Comparison of ENCODE assay signal across 8 cellular contexts in genomic region chr9:125632321-125633115, GRCh38.
DNase-seq lines count a peak whose midpoint lies in the region; ATAC-seq and TF ChIP-seq lines count a peak whose summit lies in the region.

No MANE protein-coding gene starts in this region.

- peak overlapping the region; percentile 16 for H3K4me3 ChIP-seq in neural cell (ENCODE audit: low read length)
- H3K4me3 ChIP-seq in effector memory CD4-positive, alpha-beta T cell (ENCODE audit: insufficient read depth, low read depth, low read length, poor library complexity, severe bottlenecking) = no peak overlapping the region

- no peaks in the 10 kb centered on the region for H3K27me3 ChIP-seq in neural cell (ENCODE audit: insufficient read depth, low read depth, low read length)
- no peaks in the 10 kb centered on the region for H3K27me3 ChIP-seq in effector memory CD4-positive, alpha-beta T cell (replicated peaks; ENCODE audit: control insufficient read depth, insufficient read depth, low read length, poor library complexity, severe bottlenecking)

- no peak overlapping the region for H2AFZ ChIP-seq in neural cell (ENCODE audit: low read depth, low read length)

- DNase-seq in NCI-H2029 (lab: John Stamatoyannopoulos, UW) (peak; percentile 15), posterior vena cava (ENCODE audit: low spot score) (no peak)
- DNase-seq in activated T-cell treated with anti-CD3 and anti-CD28 coated beads, Interleukin-2, amount 50 U/mL, for 4 hours = no peak
- no peak for DNase-seq in effector memory CD4-positive, alpha-beta T cell

- ATAC-seq in GM18861 (IDR thresholded peaks at IDR 0.05; ENCODE audit: unreplicated experiment) (peak; percentile 45), HG02938 (IDR thresholded peaks at IDR 0.05; ENCODE audit: unreplicated experiment) (peak; percentile 56)
- peak; percentile 77 to 80 for ATAC-seq in activated T-cell treated with anti-CD3 and anti-CD28 coated beads, Interleukin-2, amount 50 U/mL, for 4 hours

- peak overlapping the region; percentile 53; the same call in 1 of the 2 replicates for H3K27ac ChIP-seq in C4-2B
- H3K27ac ChIP-seq in neural cell (ENCODE audit: low read length) = peak overlapping the region; percentile 15
- no peak overlapping the region for H3K27ac ChIP-seq in effector memory CD4-positive, alpha-beta T cell (ENCODE audit: insufficient read depth, low read length, poor library complexity, severe bottlenecking)

- TF ChIP-seq CTCF in C4-2B (conservative IDR thresholded peaks at IDR 0.05) (0 out of 2 replicates have a peak, but pooled peaks have one; percentile 6), neural cell (IDR thresholded peaks at IDR 0.05; ENCODE audit: poor library complexity, severe bottlenecking) (no peak)

- H3K4me2 ChIP-seq in neural cell (ENCODE audit: low read length) = no peak overlapping the region

- TF ChIP-seq RAD21 in neural cell (conservative IDR thresholded peaks at IDR 0.05) = no peak

- H3K9ac ChIP-seq in neural cell (ENCODE audit: low read length) = no peak overlapping the region

- H3K9me2 ChIP-seq in neural cell (ENCODE audit: insufficient read depth, low read length) = no peaks in the 10 kb centered on the region

- H3K4me1 Mint-ChIP-seq in activated T-cell treated with anti-CD3 and anti-CD28 coated beads, Interleukin-2, amount 50 U/mL, for 4 hours (ENCODE audit: low read depth) = peaks cover 76% of the 10 kb centered on the region

- no peaks in the 10 kb centered on the region for H3K27me3 Mint-ChIP-seq in activated T-cell treated with anti-CD3 and anti-CD28 coated beads, Interleukin-2, amount 50 U/mL, for 4 hours (ENCODE audit: low read depth)

- peaks cover 8% of the 10 kb centered on the region for H3K4me1 ChIP-seq in effector memory CD4-positive, alpha-beta T cell (ENCODE audit: control insufficient read depth, insufficient read depth, low read length, poor library complexity, severe bottlenecking)

- no peaks in the 10 kb centered on the region for H4K20me1 ChIP-seq in neural cell (ENCODE audit: insufficient read depth)

- H3K36me3 ChIP-seq in neural cell (ENCODE audit: insufficient read depth, low read length) = no peaks in the 10 kb centered on the region
- H3K36me3 ChIP-seq in effector memory CD4-positive, alpha-beta T cell (ENCODE audit: control insufficient read depth, insufficient read depth, low read length) = no peaks in the 10 kb centered on the region

- peaks cover 12% of the 10 kb centered on the region for H3K79me2 ChIP-seq in neural cell (replicated peaks; ENCODE audit: insufficient read depth, low read length)

- H3K4me3 Mint-ChIP-seq in activated T-cell treated with anti-CD3 and anti-CD28 coated beads, Interleukin-2, amount 50 U/mL, for 4 hours = no peak overlapping the region

- H3K9me3 Mint-ChIP-seq in activated T-cell treated with anti-CD3 and anti-CD28 coated beads, Interleukin-2, amount 50 U/mL, for 4 hours = no peaks in the 10 kb centered on the region

- H3K36me3 Mint-ChIP-seq in activated T-cell treated with anti-CD3 and anti-CD28 coated beads, Interleukin-2, amount 50 U/mL, for 4 hours (ENCODE audit: insufficient read depth) = peaks cover 10% of the 10 kb centered on the region

- no peaks in the 10 kb centered on the region for H3F3A ChIP-seq in neural cell (ENCODE audit: insufficient read depth, low read length, poor library complexity, severe bottlenecking)

- no peaks in the 10 kb centered on the region for H3K9me3 ChIP-seq in neural cell (ENCODE audit: low read length)
- H3K9me3 ChIP-seq in effector memory CD4-positive, alpha-beta T cell (ENCODE audit: control insufficient read depth, low read length) = no peaks in the 10 kb centered on the region

- intact Hi-C loops in posterior vena cava (cut with DNase I) = loop anchor here in 1 of 2 donors (5.0 kb wide), 1 partner anchor 225 kb away; no protein-coding TSS in a partner anchor

- TF ChIP-seq EP300 in neural cell (conservative IDR thresholded peaks at IDR 0.05; ENCODE audit: poor library complexity, severe bottlenecking) = peak; percentile 79

TF ChIP-seq in neural cell, 6 proteins besides CTCF, POLR2A, EP300 and RAD21:
- TF ChIP-seq EZH2 (IDR thresholded peaks at IDR 0.05; ENCODE audit: borderline replicate concordance, insufficient read depth, low read length, poor library complexity, severe bottlenecking) (no peak), MXI1 (conservative IDR thresholded peaks at IDR 0.05; ENCODE audit: poor library complexity, severe bottlenecking) (peak; percentile 28), TAF1 (IDR thresholded peaks at IDR 0.05; ENCODE audit: low read depth) (no peak), SMC3 (conservative IDR thresholded peaks at IDR 0.05; ENCODE audit: poor library complexity) (no peak), REST (IDR thresholded peaks at IDR 0.05; ENCODE audit: borderline replicate concordance) (no peak), POLR2AphosphoS5 (IDR thresholded peaks at IDR 0.05) (peak; percentile 57)
